26 cellular contexts compared by ENCODE assay signal in the genomic region with DNA sequence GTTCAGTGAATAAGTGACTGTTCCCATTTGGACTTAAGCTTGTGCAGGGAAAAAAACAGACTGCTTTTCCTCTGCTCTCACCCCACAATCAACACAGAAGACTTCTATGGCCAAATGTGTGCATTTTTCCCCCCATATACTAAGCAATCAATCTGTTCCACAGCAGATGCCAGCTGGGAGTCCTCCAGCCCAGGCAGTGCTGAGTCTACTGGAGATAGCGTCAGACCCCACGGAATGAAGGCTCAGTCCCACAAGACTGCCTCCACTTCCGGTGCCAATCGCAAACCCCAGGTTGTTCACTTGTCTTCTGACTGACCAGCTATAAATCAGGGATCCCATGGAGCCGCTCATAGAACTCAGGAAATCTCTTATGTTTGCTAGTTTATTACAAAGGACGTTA.
"Had no signal": no experiment of that assay in that cellular context is flagged by ENCODE, and none has a peak within 500 bp of the region (broad histone marks: within the 10 kb centered on the region; RNA-seq: fewer than 3 reads in every experiment).

No MANE protein-coding gene starts in this region.

- H3K27me3 ChIP-seq: ovary, sigmoid colon, testis had no signal

- H3K4me3 ChIP-seq: dorsolateral prefrontal cortex, lower lobe of right lung, ovary, psoas muscle, sigmoid colon, skin epidermis, spleen, testis, tibial artery had no signal

- DNase-seq: effector CD8-positive, alpha-beta T cell; endodermal cell; foreskin melanocyte; immature natural killer cell; islet precursor cell; kidney glomerular epithelial cell; left colon; left ventricle myocardium superior; lower lobe of right lung; natural killer cell; occipital lobe; ovary; psoas muscle; right cardiac atrium; sigmoid colon; spleen; stimulated activated CD4-positive, alpha-beta T cell treated with anti-CD3 and anti-CD28 coated beads, Interleukin-4, amount 100 ng/mL, for 4 hours; stimulated activated naive CD8-positive, alpha-beta T cell treated with anti-CD3 and anti-CD28 coated beads, Interleukin-15, Interleukin-2, amounts not matched to agents 100 U/mL and 50 U/mL, for 24 hours; substantia nigra; testis; tibial artery had no signal

- H3K4me1 ChIP-seq: sigmoid colon, spleen, testis, tibial artery had no signal

- ATAC-seq: esophagus mucosa; left colon; left ventricle myocardium superior; lower lobe of right lung; natural killer cell; psoas muscle; right cardiac atrium; stimulated activated memory B cell treated with anti-CD40 and anti-IgM and Interleukin-4, amounts not matched to agents 10 μg/mL and 1 μg/mL and 100 μg/mL, for 72 hours; stimulated activated naive CD8-positive, alpha-beta T cell treated with anti-CD3 and anti-CD28 coated beads, Interleukin-15, Interleukin-2, amounts not matched to agents 100 U/mL and 50 U/mL, for 24 hours had no signal

- H3K36me3 ChIP-seq: lower lobe of right lung, ovary, sigmoid colon, spleen, tibial artery had no signal

- H3K27ac ChIP-seq: epithelial cell of prostate, lower lobe of right lung, ovary, psoas muscle, sigmoid colon, skin epidermis, spleen, testis, tibial artery had no signal

- H3K9me3 ChIP-seq: lower lobe of right lung, ovary, psoas muscle, sigmoid colon, spleen, testis, tibial artery had no signal
